In the genomic region with DNA sequence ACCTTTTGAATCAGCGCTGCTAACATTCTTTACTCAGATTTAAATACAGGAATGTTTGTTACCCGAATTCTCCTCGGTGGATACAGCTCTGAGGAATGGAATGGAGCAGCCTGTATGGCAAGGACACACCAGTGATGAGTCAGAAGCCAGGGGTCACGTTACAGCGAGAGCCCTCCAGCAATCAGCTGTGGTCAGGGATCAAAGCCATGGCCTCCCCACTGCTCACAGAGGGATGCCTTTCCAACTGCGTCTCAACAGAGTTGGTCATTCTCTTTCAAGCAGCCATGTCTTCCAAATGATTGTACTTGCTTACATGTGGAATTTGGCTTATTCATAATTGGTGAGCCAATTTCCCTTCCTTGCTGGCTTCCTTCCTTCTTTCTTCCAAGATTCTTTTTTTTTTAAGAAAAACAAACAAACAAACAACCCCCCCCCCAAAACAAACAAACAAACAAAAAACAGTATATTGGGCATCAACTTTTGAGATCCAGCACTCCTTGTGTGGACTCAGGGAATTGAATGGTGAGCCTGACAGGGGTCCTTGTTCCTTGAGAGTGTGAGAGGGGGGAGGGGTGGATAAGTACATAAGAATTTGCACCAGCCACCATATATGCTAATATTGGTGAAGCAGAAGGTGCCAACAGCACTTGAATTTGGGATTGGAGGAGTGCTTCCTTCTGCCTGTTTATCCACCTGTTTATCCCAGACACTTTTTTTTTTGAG, we compare ENCODE assay signal across 1 cellular context.
TF ChIP-seq lines count a peak whose summit lies in the region.

No MANE protein-coding gene starts in this region.

TF ChIP-seq in HepG2, 621 proteins besides CTCF, POLR2A, EP300 and RAD21 (continued from another document and continues in another):
- TF ChIP-seq SNAI1 (CRISPR knock-in tag; IDR thresholded peaks at IDR 0.05; ENCODE audit: borderline replicate concordance) (no peak), ZNF160 (CRISPR knock-in tag; IDR thresholded peaks at IDR 0.05) (no peak), TRIM24 (CRISPR knock-in tag; IDR thresholded peaks at IDR 0.05) (no peak), ZNF12 (CRISPR knock-in tag; IDR thresholded peaks at IDR 0.05) (no peak), GATAD1 (CRISPR knock-in tag; IDR thresholded peaks at IDR 0.05) (0 out of 2 replicates have a peak, but pooled peaks have one; percentile 28), FOSL2 (CRISPR knock-in tag; IDR thresholded peaks at IDR 0.05) (peak; percentile 98), SIX4 (CRISPR knock-in tag; IDR thresholded peaks at IDR 0.05) (peak; percentile 91), PHF21A (CRISPR knock-in tag; IDR thresholded peaks at IDR 0.05) (0 out of 2 replicates have a peak, but pooled peaks have one; percentile 30), SOX13 (IDR thresholded peaks at IDR 0.05) (no peak), SOX13 (CRISPR knock-in tag; conservative IDR thresholded peaks at IDR 0.05 in 1 of 2, IDR thresholded peaks at IDR 0.05 in 1 of 2) (peak in 1 of 2 experiments; percentile 27; a peak in 1 of 4 replicates), BHLHE40 (IDR thresholded peaks at IDR 0.05; ENCODE audit: low read length) (peak; percentile 87), KDM3A (CRISPR knock-in tag; IDR thresholded peaks at IDR 0.05; ENCODE audit: low read depth) (no peak), GATAD2A (CRISPR knock-in tag; IDR thresholded peaks at IDR 0.05) (peak; percentile 42; the same call in 1 of the 2 replicates), NCOA5 (CRISPR knock-in tag; IDR thresholded peaks at IDR 0.05) (no peak), GFI1 (CRISPR knock-in tag; IDR thresholded peaks at IDR 0.05; ENCODE audit: borderline replicate concordance) (no peak; the same call in 1 of the 2 replicates), SUZ12 (IDR thresholded peaks at IDR 0.05; ENCODE audit: low read depth, low read length) (no peak), ZBTB20 (CRISPR knock-in tag; IDR thresholded peaks at IDR 0.05; ENCODE audit: borderline replicate concordance, low read depth) (no peak), EED (CRISPR knock-in tag; IDR thresholded peaks at IDR 0.05) (no peak), SP4 (CRISPR knock-in tag; IDR thresholded peaks at IDR 0.05) (no peak), ZSCAN22 (CRISPR knock-in tag; IDR thresholded peaks at IDR 0.05) (no peak), TEAD3 (CRISPR knock-in tag; optimal IDR thresholded peaks at IDR 0.05; ENCODE audit: borderline replicate concordance) (peak; percentile 81), TARDBP (CRISPR knock-in tag; IDR thresholded peaks at IDR 0.05) (no peak), TCF7 (IDR thresholded peaks at IDR 0.05; ENCODE audit: low read depth) (peak; percentile 79; the same call in 1 of the 2 replicates), SYNCRIP (IDR thresholded peaks at IDR 0.05; ENCODE audit: insufficient read depth, low read depth, low read length) (no peak), FOSL1 (CRISPR knock-in tag; IDR thresholded peaks at IDR 0.05; ENCODE audit: borderline replicate concordance) (peak; percentile 76; the same call in 1 of the 2 replicates), PRMT3 (CRISPR knock-in tag; IDR thresholded peaks at IDR 0.05; ENCODE audit: borderline replicate concordance, low read depth) (no peak), FOXA3 (CRISPR knock-in tag; IDR thresholded peaks at IDR 0.05) (0 out of 2 replicates have a peak, but pooled peaks have one; percentile 32), HMG20A (CRISPR knock-in tag; IDR thresholded peaks at IDR 0.05; ENCODE audit: borderline replicate concordance) (peak; percentile 68; the same call in 1 of the 2 replicates), ZNF878 (CRISPR knock-in tag; IDR thresholded peaks at IDR 0.05) (no peak), SNRNP70 (IDR thresholded peaks at IDR 0.05; ENCODE audit: low read depth, low read length) (no peak), CENPT (CRISPR knock-in tag; IDR thresholded peaks at IDR 0.05; ENCODE audit: low read depth) (no peak), MIXL1 (CRISPR knock-in tag; IDR thresholded peaks at IDR 0.05) (no peak), MXI1 (IDR thresholded peaks at IDR 0.05; ENCODE audit: borderline replicate concordance, low read depth, low read length) (no peak), JUND (CRISPR knock-in tag; IDR thresholded peaks at IDR 0.05) (peak; percentile 90), ZNF354B (CRISPR knock-in tag; IDR thresholded peaks at IDR 0.05) (no peak), ETV5 (CRISPR knock-in tag; IDR thresholded peaks at IDR 0.05; ENCODE audit: borderline replicate concordance) (no peak; the same call in 1 of the 2 replicates), ASH2L (IDR thresholded peaks at IDR 0.05; ENCODE audit: insufficient read length, low read depth, low read length) (peak; percentile 53), KDM5B (CRISPR knock-in tag; IDR thresholded peaks at IDR 0.05; ENCODE audit: borderline replicate concordance) (no peak), ELF3 (CRISPR knock-in tag; IDR thresholded peaks at IDR 0.05) (0 out of 2 replicates have a peak, but pooled peaks have one; percentile 29), GATA4 (IDR thresholded peaks at IDR 0.05; ENCODE audit: borderline replicate concordance, low read depth) (no peak), ZNF629 (CRISPR knock-in tag; conservative IDR thresholded peaks at IDR 0.05) (no peak), PHF20 (CRISPR knock-in tag; IDR thresholded peaks at IDR 0.05) (0 out of 2 replicates have a peak, but pooled peaks have one; percentile 20), ZNF446 (CRISPR knock-in tag; IDR thresholded peaks at IDR 0.05) (no peak), NR2F2 (IDR thresholded peaks at IDR 0.05; ENCODE audit: borderline replicate concordance, low read depth) (0 out of 2 replicates have a peak, but pooled peaks have one; percentile 29), TGIF2 (CRISPR knock-in tag; IDR thresholded peaks at IDR 0.05) (no peak)
- TF ChIP-seq, protein P1, sequence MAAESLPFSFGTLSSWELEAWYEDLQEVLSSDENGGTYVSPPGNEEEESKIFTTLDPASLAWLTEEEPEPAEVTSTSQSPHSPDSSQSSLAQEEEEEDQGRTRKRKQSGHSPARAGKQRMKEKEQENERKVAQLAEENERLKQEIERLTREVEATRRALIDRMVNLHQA (CRISPR knock-in tag; IDR thresholded peaks at IDR 0.05): no peak
- TF ChIP-seq, protein P2, sequence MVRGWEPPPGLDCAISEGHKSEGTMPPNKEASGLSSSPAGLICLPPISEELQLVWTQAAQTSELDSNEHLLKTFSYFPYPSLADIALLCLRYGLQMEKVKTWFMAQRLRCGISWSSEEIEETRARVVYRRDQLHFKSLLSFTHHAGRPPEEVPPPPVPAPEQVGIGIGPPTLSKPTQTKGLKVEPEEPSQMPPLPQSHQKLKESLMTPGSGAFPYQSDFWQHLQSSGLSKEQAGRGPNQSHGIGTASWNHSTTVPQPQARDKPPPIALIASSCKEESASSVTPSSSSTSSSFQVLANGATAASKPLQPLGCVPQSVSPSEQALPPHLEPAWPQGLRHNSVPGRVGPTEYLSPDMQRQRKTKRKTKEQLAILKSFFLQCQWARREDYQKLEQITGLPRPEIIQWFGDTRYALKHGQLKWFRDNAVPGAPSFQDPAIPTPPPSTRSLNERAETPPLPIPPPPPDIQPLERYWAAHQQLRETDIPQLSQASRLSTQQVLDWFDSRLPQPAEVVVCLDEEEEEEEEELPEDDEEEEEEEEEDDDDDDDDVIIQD (CRISPR knock-in tag; IDR thresholded peaks at IDR 0.05; ENCODE audit: low read depth): peak; percentile 73; the same call in 1 of the 2 replicates
- TF ChIP-seq, protein P3, sequence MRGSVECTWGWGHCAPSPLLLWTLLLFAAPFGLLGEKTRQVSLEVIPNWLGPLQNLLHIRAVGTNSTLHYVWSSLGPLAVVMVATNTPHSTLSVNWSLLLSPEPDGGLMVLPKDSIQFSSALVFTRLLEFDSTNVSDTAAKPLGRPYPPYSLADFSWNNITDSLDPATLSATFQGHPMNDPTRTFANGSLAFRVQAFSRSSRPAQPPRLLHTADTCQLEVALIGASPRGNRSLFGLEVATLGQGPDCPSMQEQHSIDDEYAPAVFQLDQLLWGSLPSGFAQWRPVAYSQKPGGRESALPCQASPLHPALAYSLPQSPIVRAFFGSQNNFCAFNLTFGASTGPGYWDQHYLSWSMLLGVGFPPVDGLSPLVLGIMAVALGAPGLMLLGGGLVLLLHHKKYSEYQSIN (CRISPR knock-in tag; IDR thresholded peaks at IDR 0.05; ENCODE audit: borderline replicate concordance): no peak
- TF ChIP-seq, protein P4, sequence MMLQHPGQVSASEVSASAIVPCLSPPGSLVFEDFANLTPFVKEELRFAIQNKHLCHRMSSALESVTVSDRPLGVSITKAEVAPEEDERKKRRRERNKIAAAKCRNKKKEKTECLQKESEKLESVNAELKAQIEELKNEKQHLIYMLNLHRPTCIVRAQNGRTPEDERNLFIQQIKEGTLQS (CRISPR knock-in tag; IDR thresholded peaks at IDR 0.05): peak; percentile 82
- TF ChIP-seq, protein P5, sequence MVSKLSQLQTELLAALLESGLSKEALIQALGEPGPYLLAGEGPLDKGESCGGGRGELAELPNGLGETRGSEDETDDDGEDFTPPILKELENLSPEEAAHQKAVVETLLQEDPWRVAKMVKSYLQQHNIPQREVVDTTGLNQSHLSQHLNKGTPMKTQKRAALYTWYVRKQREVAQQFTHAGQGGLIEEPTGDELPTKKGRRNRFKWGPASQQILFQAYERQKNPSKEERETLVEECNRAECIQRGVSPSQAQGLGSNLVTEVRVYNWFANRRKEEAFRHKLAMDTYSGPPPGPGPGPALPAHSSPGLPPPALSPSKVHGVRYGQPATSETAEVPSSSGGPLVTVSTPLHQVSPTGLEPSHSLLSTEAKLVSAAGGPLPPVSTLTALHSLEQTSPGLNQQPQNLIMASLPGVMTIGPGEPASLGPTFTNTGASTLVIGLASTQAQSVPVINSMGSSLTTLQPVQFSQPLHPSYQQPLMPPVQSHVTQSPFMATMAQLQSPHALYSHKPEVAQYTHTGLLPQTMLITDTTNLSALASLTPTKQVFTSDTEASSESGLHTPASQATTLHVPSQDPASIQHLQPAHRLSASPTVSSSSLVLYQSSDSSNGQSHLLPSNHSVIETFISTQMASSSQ (IDR thresholded peaks at IDR 0.05; ENCODE audit: low read depth): no peak
- TF ChIP-seq, protein P5 (CRISPR knock-in tag; IDR thresholded peaks at IDR 0.05; ENCODE audit: borderline replicate concordance): no peak
- TF ChIP-seq, protein P6, sequence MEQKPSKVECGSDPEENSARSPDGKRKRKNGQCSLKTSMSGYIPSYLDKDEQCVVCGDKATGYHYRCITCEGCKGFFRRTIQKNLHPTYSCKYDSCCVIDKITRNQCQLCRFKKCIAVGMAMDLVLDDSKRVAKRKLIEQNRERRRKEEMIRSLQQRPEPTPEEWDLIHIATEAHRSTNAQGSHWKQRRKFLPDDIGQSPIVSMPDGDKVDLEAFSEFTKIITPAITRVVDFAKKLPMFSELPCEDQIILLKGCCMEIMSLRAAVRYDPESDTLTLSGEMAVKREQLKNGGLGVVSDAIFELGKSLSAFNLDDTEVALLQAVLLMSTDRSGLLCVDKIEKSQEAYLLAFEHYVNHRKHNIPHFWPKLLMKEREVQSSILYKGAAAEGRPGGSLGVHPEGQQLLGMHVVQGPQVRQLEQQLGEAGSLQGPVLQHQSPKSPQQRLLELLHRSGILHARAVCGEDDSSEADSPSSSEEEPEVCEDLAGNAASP (CRISPR knock-in tag; IDR thresholded peaks at IDR 0.05; ENCODE audit: borderline replicate concordance): peak; percentile 18; the same call in 1 of the 2 replicates
- TF ChIP-seq, protein P7, sequence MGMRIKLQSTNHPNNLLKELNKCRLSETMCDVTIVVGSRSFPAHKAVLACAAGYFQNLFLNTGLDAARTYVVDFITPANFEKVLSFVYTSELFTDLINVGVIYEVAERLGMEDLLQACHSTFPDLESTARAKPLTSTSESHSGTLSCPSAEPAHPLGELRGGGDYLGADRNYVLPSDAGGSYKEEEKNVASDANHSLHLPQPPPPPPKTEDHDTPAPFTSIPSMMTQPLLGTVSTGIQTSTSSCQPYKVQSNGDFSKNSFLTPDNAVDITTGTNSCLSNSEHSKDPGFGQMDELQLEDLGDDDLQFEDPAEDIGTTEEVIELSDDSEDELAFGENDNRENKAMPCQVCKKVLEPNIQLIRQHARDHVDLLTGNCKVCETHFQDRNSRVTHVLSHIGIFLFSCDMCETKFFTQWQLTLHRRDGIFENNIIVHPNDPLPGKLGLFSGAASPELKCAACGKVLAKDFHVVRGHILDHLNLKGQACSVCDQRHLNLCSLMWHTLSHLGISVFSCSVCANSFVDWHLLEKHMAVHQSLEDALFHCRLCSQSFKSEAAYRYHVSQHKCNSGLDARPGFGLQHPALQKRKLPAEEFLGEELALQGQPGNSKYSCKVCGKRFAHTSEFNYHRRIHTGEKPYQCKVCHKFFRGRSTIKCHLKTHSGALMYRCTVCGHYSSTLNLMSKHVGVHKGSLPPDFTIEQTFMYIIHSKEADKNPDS (CRISPR knock-in tag; IDR thresholded peaks at IDR 0.05): no peak
